Comparison of ENCODE assay signal across 16 cellular contexts in the genomic region with DNA sequence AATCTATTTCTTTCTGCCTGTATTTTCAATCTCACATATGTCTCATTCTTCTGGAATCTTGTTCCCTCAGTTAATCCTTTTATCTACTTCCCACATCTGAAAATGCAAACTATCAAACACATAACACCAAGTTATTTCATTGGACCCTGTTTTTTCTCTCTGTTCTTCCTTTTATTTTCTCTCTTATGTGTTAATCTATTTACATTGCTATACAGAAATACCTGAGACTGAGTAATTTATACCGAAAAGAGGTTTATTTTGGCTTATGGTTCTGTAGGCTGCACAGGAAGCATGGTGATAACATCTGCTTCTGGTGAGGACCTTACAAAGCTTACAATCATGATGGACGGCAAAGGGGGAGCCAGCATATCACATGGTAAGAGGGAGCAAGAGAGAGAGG.
DNase-seq lines count a peak whose midpoint lies in the region; ATAC-seq and TF ChIP-seq lines count a peak whose summit lies in the region.
"Had no signal": no experiment of that assay in that cellular context is flagged by ENCODE, and none has a peak within 500 bp of the region (broad histone marks: within the 10 kb centered on the region; RNA-seq: fewer than 3 reads in every experiment).

No MANE protein-coding gene starts in this region.

- POLR2A ChIA-PET in A673 (lab: Charles Lee; ENCODE audit: low non-redundant PET), result no interaction called here

- ATAC-seq in HG02884 (IDR thresholded peaks at IDR 0.05; ENCODE audit: unreplicated experiment), result no peak
- ATAC-seq: activated CD8-positive, alpha-beta T cell treated with anti-CD3 and anti-CD28 coated beads, Interleukin-2, amount 10 ng/mL, durations not matched to agents 7 days and 5 days; activated naive CD8-positive, alpha-beta T cell treated with anti-CD3 and anti-CD28 coated beads, Interleukin-2, amount 50 U/mL, for 24 hours had no signal

- no TSS peak for BruUV-seq in A673 (replicated peaks; lab: Mats Ljungman, UMichigan)

- no peak overlapping the region for H3K4me3 ChIP-seq in A673 (ENCODE audit: low read depth, low read length, poor library complexity, severe bottlenecking)
- no peak overlapping the region for H3K4me3 ChIP-seq in kidney epithelial cell (ENCODE audit: low read depth, low read length)
- H3K4me3 ChIP-seq in lower leg skin (ENCODE audit: low read depth, poor library complexity, severe bottlenecking), result no peak overlapping the region

- 46 to 50% methylated on average over 2 of the region's 2 CpGs for WGBS in lower leg skin, 2 donors

- intact Hi-C loops in A673 (cut with micrococcal nuclease; ENCODE audit: unreplicated experiment), result no loop called here
- intact Hi-C loops in lower leg skin (cut with DNase I; ENCODE audit: low total_unique reads), result no loop called here

- CTCF ChIA-PET in A673 (lab: Charles Lee), result no interaction called here

- H3K36me3 ChIP-seq in A673 (ENCODE audit: insufficient read depth, low read length, poor library complexity, severe bottlenecking) (no peaks in the 10 kb centered on the region), kidney epithelial cell (ENCODE audit: control insufficient read depth, insufficient read depth, low read length) (no peaks in the 10 kb centered on the region)

- TF ChIP-seq POLR2A in lower leg skin (IDR thresholded peaks at IDR 0.05), result no peak

- DNase-seq in A673 (ENCODE audit: low spot score) (peak; percentile 37), HT1080 (ENCODE audit: low read depth) (peak; percentile 30), astrocyte of the hippocampus (ENCODE audit: low read depth, low spot score) (peak; percentile 71), kidney epithelial cell (ENCODE audit: low read depth) (peak; percentile 4), lower leg skin (ENCODE audit: low spot score in 2 of 2) (no peak), NCI-H345 (lab: John Stamatoyannopoulos, UW) (no peak)
- no peak for DNase-seq in stimulated activated CD4-positive, alpha-beta T cell treated with anti-CD3 and anti-CD28 coated beads, Interleukin-2, amount 100 ng/mL, for 24 hours
- DNase-seq: activated CD8-positive, alpha-beta T cell treated with anti-CD3 and anti-CD28 coated beads, Interleukin-2, amount 10 ng/mL, durations not matched to agents 7 days and 5 days; activated naive CD8-positive, alpha-beta T cell treated with anti-CD3 and anti-CD28 coated beads, Interleukin-2, amount 50 U/mL, for 24 hours; glutamatergic neuron; KG1; NCI-H1105 treated with DMSO at 0.1 percent for 48 hours; occipital lobe; stimulated activated CD4-positive, alpha-beta T cell treated with anti-CD3 and anti-CD28 coated beads, Interleukin-12 subunit alpha, Interleukin-12 subunit beta, amount 100 ng/mL, for 4 hours; stimulated activated naive CD4-positive, alpha-beta T cell treated with Interleukin-2 at 50 U/mL for 16 hours had no signal

- H3K4me1 ChIP-seq in A673 (ENCODE audit: insufficient read depth, low read length, poor library complexity, severe bottlenecking), result no peaks in the 10 kb centered on the region

- no peak for TF ChIP-seq CTCF in A673 (conservative IDR thresholded peaks at IDR 0.05; ENCODE audit: low read depth, low read length)
- no peak for TF ChIP-seq CTCF in kidney epithelial cell (IDR thresholded peaks at IDR 0.05; ENCODE audit: insufficient read depth, low read length, poor library complexity, severe bottlenecking)
- TF ChIP-seq CTCF in lower leg skin (IDR thresholded peaks at IDR 0.05), result no peak

- H3K27me3 ChIP-seq in A673 (replicated peaks; ENCODE audit: insufficient read depth, low read depth, low read length, poor library complexity) (no peaks in the 10 kb centered on the region), kidney epithelial cell (ENCODE audit: control insufficient read depth, insufficient read depth, low read length) (no peaks in the 10 kb centered on the region)

- H3K9me3 ChIP-seq in A673 (ENCODE audit: low read depth, low read length, poor library complexity, severe bottlenecking), result no peaks in the 10 kb centered on the region

- H3K27ac ChIP-seq in A673 (ENCODE audit: low read depth, low read length, poor library complexity, severe bottlenecking), result no peak overlapping the region

Comparison
In these comparisons a context has a peak if more than half of its experiments do, and no peak if none do; other contexts are left out.
1. DNase-seq: peak in A673 (single experiment), HT1080 (single experiment), astrocyte of the hippocampus (single experiment) and kidney epithelial cell (single experiment); none in stimulated activated CD4-positive, alpha-beta T cell treated with anti-CD3 and anti-CD28 coated beads, Interleukin-2, amount 100 ng/mL, for 24 hours (0 of 2), lower leg skin (0 of 2) and NCI-H345 (single experiment).